In the genomic region with DNA sequence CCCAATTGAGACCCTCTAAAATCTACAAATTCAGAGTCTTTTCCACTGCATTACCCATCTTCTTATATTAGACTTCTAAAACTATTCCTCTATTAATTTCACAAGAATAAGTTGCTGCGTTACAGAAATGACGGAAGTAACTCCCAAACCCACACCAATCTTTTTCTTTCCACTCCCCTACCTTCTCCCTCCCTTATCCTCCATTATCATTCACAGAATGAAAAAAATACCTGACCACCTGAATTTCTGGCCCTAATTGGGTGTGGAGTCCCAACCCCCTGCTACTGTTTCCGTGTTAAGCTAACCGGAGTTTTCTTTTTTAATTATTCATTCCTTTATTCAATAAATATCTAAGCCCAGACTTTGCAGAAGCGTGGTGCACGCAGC, we compare ENCODE assay signal across 8 cellular contexts. TPM values are rescaled to one million over a fixed set of nuclear protein-coding genes. Genes with fewer than 3 reads are reported as not detected.
DNase-seq lines count a peak whose midpoint lies in the region; ATAC-seq and TF ChIP-seq lines count a peak whose summit lies in the region.

No MANE protein-coding gene starts in this region.

- intact Hi-C loops in activated T-helper 2 cell treated with anti-CD3 and anti-CD28 coated beads, Interferon-gamma antibody, Interleukin-2, Interleukin-4, amounts not matched to agents 10 μg/mL and 5 μg/mL and 100 μg/mL, durations not matched to agents 14 hours and 24 hours and 36 hours (cut with micrococcal nuclease), result loop anchor here (1.0 to 10.0 kb wide), 6 partner anchors 18 to 1022 kb away; partner anchors contain the start of genes ELP2, INO80C, MAPRE2 and RMP24
- intact Hi-C loops in stomach (cut with DNase I; ENCODE audit: low total_unique reads), result no loop called here

- no peak for DNase-seq in activated naive CD4-positive, alpha-beta T cell treated with anti-CD3 and anti-CD28 coated beads, Interleukin-2, amount 10 ng/mL, durations not matched to agents 7 days and 5 days
- no peak for DNase-seq in activated naive CD4-positive, alpha-beta T cell treated with anti-CD3 and anti-CD28 coated beads, Interleukin-2, amount 50 U/mL, for 16 hours
- no peak for DNase-seq in activated T-helper 2 cell treated with anti-CD3 and anti-CD28 coated beads, Interferon-gamma antibody, Interleukin-2, Interleukin-4, amounts not matched to agents 10 μg/mL and 5 μg/mL and 100 μg/mL, durations not matched to agents 14 hours and 24 hours and 36 hours (ENCODE audit: low spot score)
- no peak for DNase-seq in stomach
- DNase-seq in NCI-H2107 treated with DMSO at 0.1 percent for 48 hours (lab: John Stamatoyannopoulos, UW; ENCODE audit: unreplicated experiment), result no peak

- H3K27me3 ChIP-seq in iPS-18a (ENCODE audit: control insufficient read depth, insufficient read depth, low read length) (no peaks in the 10 kb centered on the region), stomach (peaks cover 0 to 3% (median 0%) of the 10 kb centered on the region in 3 donors)

- peaks cover 29% of the 10 kb centered on the region for H3K4me1 Mint-ChIP-seq in activated naive CD4-positive, alpha-beta T cell treated with anti-CD3 and anti-CD28 coated beads, Interleukin-2, amount 10 ng/mL, durations not matched to agents 7 days and 5 days
- peaks cover 22% of the 10 kb centered on the region for H3K4me1 Mint-ChIP-seq in activated T-helper 2 cell treated with anti-CD3 and anti-CD28 coated beads, Interferon-gamma antibody, Interleukin-2, Interleukin-4, amounts not matched to agents 10 μg/mL and 5 μg/mL and 100 μg/mL, durations not matched to agents 14 hours and 24 hours and 36 hours (ENCODE audit: low read depth)

- no peak for TF ChIP-seq EP300 in stomach (IDR thresholded peaks at IDR 0.05)

- TF ChIP-seq CTCF in stomach (IDR thresholded peaks at IDR 0.05), result no peak

- H3K4me1 ChIP-seq in iPS-18a (ENCODE audit: control insufficient read depth, low read depth, low read length), result peaks cover 19% of the 10 kb centered on the region
- H3K4me1 ChIP-seq in stomach, result peaks cover 7 to 50% (median 18%) of the 10 kb centered on the region in 4 donors

- H3K36me3 Mint-ChIP-seq in activated naive CD4-positive, alpha-beta T cell treated with anti-CD3 and anti-CD28 coated beads, Interleukin-2, amount 10 ng/mL, durations not matched to agents 7 days and 5 days, result peaks cover 11% of the 10 kb centered on the region
- peaks cover 15% of the 10 kb centered on the region for H3K36me3 Mint-ChIP-seq in activated T-helper 2 cell treated with anti-CD3 and anti-CD28 coated beads, Interferon-gamma antibody, Interleukin-2, Interleukin-4, amounts not matched to agents 10 μg/mL and 5 μg/mL and 100 μg/mL, durations not matched to agents 14 hours and 24 hours and 36 hours (ENCODE audit: low read depth)

- WGBS in stomach, 5 donors, result 0 to 1% (median 0%) methylated on average over 6 of the region's 6 CpGs

- H3K4me3 ChIP-seq in iPS-18a (ENCODE audit: low read length) (peak overlapping the region; percentile 83), stomach (peak overlapping the region; percentile 66 to 87 (median 84))

- CTCF ChIA-PET in activated naive CD4-positive, alpha-beta T cell treated with anti-CD3 and anti-CD28 coated beads, Interleukin-2, amount 10 ng/mL, durations not matched to agents 7 days and 5 days (lab: Charles Lee), result interaction anchor here (1.1 to 1.3 kb wide), 2 partner anchors 29 to 49 kb away, joined by 3 to 6 read pairs; no protein-coding TSS in a partner anchor

- ATAC-seq in HG03432 (IDR thresholded peaks at IDR 0.05; ENCODE audit: unreplicated experiment), result peak; percentile 6
- ATAC-seq in activated CD4-positive, CD25-positive, alpha-beta regulatory T cell treated with anti-CD3 and anti-CD28 coated beads, Interleukin-2, amount 50 U/mL, for 24 hours, result no peak

- peak overlapping the region; percentile 93 for H3K9ac ChIP-seq in iPS-18a (ENCODE audit: low read length)

- peak overlapping the region; percentile 94 for H3K27ac Mint-ChIP-seq in activated naive CD4-positive, alpha-beta T cell treated with anti-CD3 and anti-CD28 coated beads, Interleukin-2, amount 10 ng/mL, durations not matched to agents 7 days and 5 days
- peak overlapping the region; percentile 92 for H3K27ac Mint-ChIP-seq in activated T-helper 2 cell treated with anti-CD3 and anti-CD28 coated beads, Interferon-gamma antibody, Interleukin-2, Interleukin-4, amounts not matched to agents 10 μg/mL and 5 μg/mL and 100 μg/mL, durations not matched to agents 14 hours and 24 hours and 36 hours

- no peaks in the 10 kb centered on the region for H3K36me3 ChIP-seq in iPS-18a (ENCODE audit: control insufficient read depth, low read depth, low read length)
- H3K36me3 ChIP-seq in stomach, result peaks cover 0 to 7% (median 0%) of the 10 kb centered on the region in 4 donors

- peak overlapping the region; percentile 46 for H3K27ac ChIP-seq in iPS-18a (ENCODE audit: low read length)
- H3K27ac ChIP-seq in stomach, result peak overlapping the region; percentile 88 to 99 (median 94)

- peaks cover 9% of the 10 kb centered on the region for H3K27me3 Mint-ChIP-seq in activated naive CD4-positive, alpha-beta T cell treated with anti-CD3 and anti-CD28 coated beads, Interleukin-2, amount 10 ng/mL, durations not matched to agents 7 days and 5 days
- peaks cover 7% of the 10 kb centered on the region for H3K27me3 Mint-ChIP-seq in activated T-helper 2 cell treated with anti-CD3 and anti-CD28 coated beads, Interferon-gamma antibody, Interleukin-2, Interleukin-4, amounts not matched to agents 10 μg/mL and 5 μg/mL and 100 μg/mL, durations not matched to agents 14 hours and 24 hours and 36 hours (ENCODE audit: low read depth)

- H3K9me3 ChIP-seq in iPS-18a (ENCODE audit: control insufficient read depth, low read depth, low read length), result no peaks in the 10 kb centered on the region
- no peaks in the 10 kb centered on the region for H3K9me3 ChIP-seq in stomach

- H3K4me3 Mint-ChIP-seq in activated naive CD4-positive, alpha-beta T cell treated with anti-CD3 and anti-CD28 coated beads, Interleukin-2, amount 10 ng/mL, durations not matched to agents 7 days and 5 days, result peak overlapping the region; percentile 94
- peak overlapping the region; percentile 89 for H3K4me3 Mint-ChIP-seq in activated T-helper 2 cell treated with anti-CD3 and anti-CD28 coated beads, Interferon-gamma antibody, Interleukin-2, Interleukin-4, amounts not matched to agents 10 μg/mL and 5 μg/mL and 100 μg/mL, durations not matched to agents 14 hours and 24 hours and 36 hours (ENCODE audit: low read depth)

- no peak for TF ChIP-seq POLR2A in stomach (IDR thresholded peaks at IDR 0.05)

- no peaks in the 10 kb centered on the region for H3K9me3 Mint-ChIP-seq in activated naive CD4-positive, alpha-beta T cell treated with anti-CD3 and anti-CD28 coated beads, Interleukin-2, amount 10 ng/mL, durations not matched to agents 7 days and 5 days
- H3K9me3 Mint-ChIP-seq in activated T-helper 2 cell treated with anti-CD3 and anti-CD28 coated beads, Interferon-gamma antibody, Interleukin-2, Interleukin-4, amounts not matched to agents 10 μg/mL and 5 μg/mL and 100 μg/mL, durations not matched to agents 14 hours and 24 hours and 36 hours, result peaks cover 4% of the 10 kb centered on the region

RNA-seq across cellular contexts. Expression of gene RPRD1A, which starts 0.6 kb away (rescaled TPM):
- total RNA-seq in activated T-helper 2 cell treated with anti-CD3 and anti-CD28 coated beads, Interferon-gamma antibody, Interleukin-2, Interleukin-4, amounts not matched to agents 10 μg/mL and 5 μg/mL and 100 μg/mL, durations not matched to agents 14 hours and 24 hours and 36 hours, result 23.4 and 24.1 TPM in 2 replicates
- total RNA-seq in stomach, result 10 to 100 TPM; 25.1 to 75.9 (median 58.7) TPM
- 10 to 100 TPM; 18.1 to 19.3 (median 18.2) TPM for polyA plus RNA-seq in stomach
